8 cellular contexts compared by ENCODE assay signal in the genomic region with DNA sequence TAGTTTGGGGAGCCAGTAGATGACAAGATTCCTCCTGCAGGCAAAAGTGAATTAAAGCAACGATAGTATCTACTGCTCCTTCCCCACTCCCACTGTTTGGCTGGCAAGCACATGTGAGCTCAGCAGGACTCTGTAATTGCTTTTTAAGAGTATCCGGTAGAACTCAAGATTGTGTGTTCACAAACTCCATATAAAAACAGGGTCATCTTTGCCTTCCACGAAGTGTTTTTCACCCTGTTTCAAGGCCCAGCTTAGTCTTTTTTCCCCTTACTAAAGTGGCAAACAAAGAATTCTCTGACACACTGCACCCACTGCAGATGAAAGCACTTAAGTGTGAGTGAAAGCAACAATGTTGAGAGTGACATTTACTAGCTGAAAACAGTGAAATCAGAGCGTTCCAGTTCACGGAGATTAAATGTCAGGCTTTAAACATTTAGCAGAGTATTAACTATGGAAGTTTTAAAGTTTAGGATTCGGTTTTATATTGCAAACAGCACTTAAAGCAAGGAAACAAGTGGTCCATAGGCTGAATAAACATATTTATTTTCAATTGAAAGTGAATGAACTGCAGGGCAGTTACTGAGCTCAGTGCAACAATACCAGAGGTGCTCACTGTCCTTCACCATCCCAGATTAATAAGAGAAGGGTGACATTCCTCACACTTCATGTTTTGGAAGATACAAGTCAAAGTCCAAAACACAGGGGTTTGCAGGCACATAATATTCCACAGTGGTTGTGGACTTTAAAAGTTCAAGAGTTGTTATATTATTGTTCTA.
A peak's percentile ranks its signal among the peaks of the same experiment; 100 is the strongest.
DNase-seq lines count a peak whose midpoint lies in the region; TF ChIP-seq lines count a peak whose summit lies in the region.
"Had no signal": no experiment of that assay in that cellular context is flagged by ENCODE, and none has a peak within 500 bp of the region (broad histone marks: within the 10 kb centered on the region; RNA-seq: fewer than 3 reads in every experiment).

No MANE protein-coding gene starts in this region.

- no peaks in the 10 kb centered on the region for H3K36me3 Mint-ChIP-seq in brain
- H3K36me3 Mint-ChIP-seq in glutamatergic neuron (ENCODE audit: unreplicated experiment) = peaks cover 4% of the 10 kb centered on the region

- H3K9me3 ChIP-seq in MG63 (no peaks in the 10 kb centered on the region), testis (no peaks in the 10 kb centered on the region)

- peak overlapping the region; percentile 4 to 65 for H3K27ac ChIP-seq in testis

- H3K36me3 ChIP-seq in MG63 (no peaks in the 10 kb centered on the region), testis (ENCODE audit: low read depth, missing control alignments) (no peaks in the 10 kb centered on the region)

- 18 to 21% methylated on average over 6 of the region's 6 CpGs for WGBS in testis, 2 donors

- no peak overlapping the region for H3K4me3 ChIP-seq in MG63
- no peak overlapping the region for H3K4me3 ChIP-seq in testis

- H3K9me3 Mint-ChIP-seq in brain = no peaks in the 10 kb centered on the region
- H3K9me3 Mint-ChIP-seq in glutamatergic neuron (ENCODE audit: unreplicated experiment) = peaks cover 1% of the 10 kb centered on the region

- H3K4me1 Mint-ChIP-seq in brain = peaks cover 62% of the 10 kb centered on the region
- peaks cover 16% of the 10 kb centered on the region for H3K4me1 Mint-ChIP-seq in glutamatergic neuron (ENCODE audit: low read depth, unreplicated experiment)

- H3K27ac Mint-ChIP-seq in brain = peak overlapping the region; percentile 23 to 97 (median 89)
- H3K27ac Mint-ChIP-seq in glutamatergic neuron (ENCODE audit: unreplicated experiment) = no peak overlapping the region

- peaks cover 2% of the 10 kb centered on the region for H3K27me3 Mint-ChIP-seq in brain
- peaks cover 3% of the 10 kb centered on the region for H3K27me3 Mint-ChIP-seq in glutamatergic neuron (ENCODE audit: unreplicated experiment)

- H3K4me1 ChIP-seq in testis = peaks cover 12% of the 10 kb centered on the region

- H3K27me3 ChIP-seq in MG63 (no peaks in the 10 kb centered on the region), testis (no peaks in the 10 kb centered on the region)

- no peak for TF ChIP-seq POLR2A in testis (IDR thresholded peaks at IDR 0.05)

- intact Hi-C loops in testis (cut with DNase I; ENCODE audit: low total_unique reads) = no loop called here

- TF ChIP-seq CTCF in brain (conservative IDR thresholded peaks at IDR 0.05) (no peak), testis (IDR thresholded peaks at IDR 0.05) (no peak), glutamatergic neuron (IDR thresholded peaks at IDR 0.05; ENCODE audit: partially characterized antibody, unreplicated experiment) (no peak)

- peak; percentile 64 for DNase-seq in MG63
- peak; percentile 77 for DNase-seq in left kidney (ENCODE audit: low read depth, low spot score)
- peak; percentile 35 for DNase-seq in testis
- DNase-seq in glutamatergic neuron = no peak
- no peak for DNase-seq in NCI-H1436 treated with DMSO at 0.1 percent for 48 hours (lab: John Stamatoyannopoulos, UW)
- DNase-seq in HCEC 1CT = no peak
- DNase-seq: PC-3 had no signal

- peak overlapping the region; percentile 9 to 73 (median 34) for H3K4me3 Mint-ChIP-seq in brain
- no peak overlapping the region for H3K4me3 Mint-ChIP-seq in glutamatergic neuron (ENCODE audit: unreplicated experiment)

Comparison
In these comparisons a context has a peak if more than half of its experiments do, and no peak if none do; other contexts are left out.
1. DNase-seq: peak in MG63 (single experiment), left kidney (single experiment) and testis (single experiment); none in glutamatergic neuron (single experiment), NCI-H1436 treated with DMSO at 0.1 percent for 48 hours (single experiment) and HCEC 1CT (single experiment).